10 cellular contexts compared by ENCODE assay signal in the genomic region with DNA sequence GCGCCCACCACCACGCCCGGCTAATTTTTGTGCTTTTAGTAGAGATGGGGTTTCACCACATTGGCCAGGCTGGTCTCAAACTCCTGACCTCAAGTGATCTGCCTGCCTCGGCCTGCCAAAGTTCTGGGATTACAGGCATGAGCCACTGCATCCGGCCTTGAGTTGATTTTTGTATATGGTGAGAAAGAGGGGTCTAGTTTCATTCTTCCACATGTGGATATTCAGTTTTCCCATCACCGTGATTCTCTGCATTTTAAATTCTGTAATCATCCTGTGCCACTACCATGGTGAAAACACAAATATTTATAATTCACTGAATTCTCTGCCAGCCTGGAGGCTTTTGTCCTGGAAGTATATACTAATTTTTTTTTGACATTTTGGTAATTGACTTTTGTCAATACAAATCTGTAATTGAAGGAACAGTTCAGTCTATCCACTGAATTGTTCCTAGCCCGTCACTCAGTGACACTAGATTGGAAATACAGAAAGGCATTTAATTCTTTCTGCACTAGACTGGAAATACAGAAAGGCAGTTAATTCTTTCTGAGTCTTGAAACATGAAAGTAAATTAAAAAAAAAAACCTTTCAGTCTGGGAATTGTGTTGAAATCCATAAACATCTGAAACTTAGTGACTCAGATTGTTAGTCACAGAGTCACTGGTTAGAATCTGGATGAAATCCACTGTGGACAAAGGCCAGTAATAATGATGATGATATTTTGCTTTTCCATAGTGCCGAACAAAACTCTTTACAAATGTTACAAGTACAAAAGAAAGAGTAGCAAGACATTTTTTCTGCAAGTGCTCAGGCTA. TPM values are rescaled to one million over a fixed set of nuclear protein-coding genes. Genes with fewer than 3 reads are reported as not detected.
DNase-seq lines count a peak whose midpoint lies in the region; ATAC-seq, FAIRE-seq and TF ChIP-seq lines count a peak whose summit lies in the region.
"Had no signal": no experiment of that assay in that cellular context is flagged by ENCODE, and none has a peak within 500 bp of the region (broad histone marks: within the 10 kb centered on the region; RNA-seq: fewer than 3 reads in every experiment).

No MANE protein-coding gene starts in this region.

- TF ChIP-seq CTCF in choroid plexus epithelial cell (conservative IDR thresholded peaks at IDR 0.05; ENCODE audit: low read depth, low read length) (no peak), suprapubic skin (IDR thresholded peaks at IDR 0.05) (no peak)

- DNase-seq in choroid plexus epithelial cell (ENCODE audit: low read depth): peak; percentile 92
- DNase-seq in suprapubic skin (ENCODE audit: low spot score in 2 of 2): no peak
- no peak for DNase-seq in islet precursor cell
- DNase-seq in stimulated activated naive CD4-positive, alpha-beta T cell (lab: John Stamatoyannopoulos, UW): no peak
- no peak for DNase-seq in GM19239 (ENCODE audit: insufficient read length, low spot score)
- DNase-seq: NCI-H2029 treated with DMSO at 0.1 percent for 48 hours had no signal

- no peak for TF ChIP-seq POLR2A in suprapubic skin (IDR thresholded peaks at IDR 0.05)

- TF ChIP-seq EP300 in Ishikawa (IDR thresholded peaks at IDR 0.05; ENCODE audit: borderline replicate concordance): 0 out of 2 replicates have a peak, but pooled peaks have one; percentile 14
- no peak for TF ChIP-seq EP300 in suprapubic skin (IDR thresholded peaks at IDR 0.05)

- peak overlapping the region; percentile 82 for H3K27ac ChIP-seq in layer of hippocampus (ENCODE audit: low read depth, low read length)
- H3K27ac ChIP-seq in suprapubic skin: peak overlapping the region; percentile 75

- H3K4me3 ChIP-seq in choroid plexus epithelial cell (ENCODE audit: low read depth, low read length) (no peak overlapping the region), suprapubic skin (no peak overlapping the region)
- H3K4me3 ChIP-seq: GM12878 had no signal

- no peak for TF ChIP-seq RAD21 in Ishikawa (IDR thresholded peaks at IDR 0.05; ENCODE audit: low read depth)

- peaks cover 24% of the 10 kb centered on the region for H3K4me1 ChIP-seq in suprapubic skin

- no peak for ATAC-seq in GM19023 (IDR thresholded peaks at IDR 0.05; ENCODE audit: unreplicated experiment)
- ATAC-seq: GM12878 had no signal

- FAIRE-seq in GM19239 (lab: Jason Lieb, UNC): no peak
- FAIRE-seq: GM12878 had no signal

- WGBS in suprapubic skin: 63% methylated on average over 8 of the region's 8 CpGs

- H3K27me3 ChIP-seq in layer of hippocampus (ENCODE audit: control insufficient read depth, insufficient read depth, low read length): no peaks in the 10 kb centered on the region
- H3K27me3 ChIP-seq in suprapubic skin: no peaks in the 10 kb centered on the region

- H3K9me3 ChIP-seq in suprapubic skin: no peaks in the 10 kb centered on the region

- H3K36me3 ChIP-seq in suprapubic skin: no peaks in the 10 kb centered on the region

TF ChIP-seq in Ishikawa, 13 proteins besides CTCF, POLR2A, EP300 and RAD21:
- no peak; the same call in 1 of the 2 replicates for TF ChIP-seq NFIC (IDR thresholded peaks at IDR 0.05)
- no peak for TF ChIP-seq EGR1 (IDR thresholded peaks at IDR 0.05)
- TF ChIP-seq TCF12 (IDR thresholded peaks at IDR 0.05; ENCODE audit: low read depth): no peak
- no peak for TF ChIP-seq TAF1 (IDR thresholded peaks at IDR 0.05; ENCODE audit: low read depth)
- TF ChIP-seq TEAD4 (IDR thresholded peaks at IDR 0.05): no peak
- TF ChIP-seq CEBPB (IDR thresholded peaks at IDR 0.05): no peak
- no peak for TF ChIP-seq CREB1 (IDR thresholded peaks at IDR 0.05; ENCODE audit: low read depth)
- TF ChIP-seq FOXM1 (IDR thresholded peaks at IDR 0.05; ENCODE audit: borderline replicate concordance, low read depth): no peak

RNA-seq across cellular contexts. Expression of gene PRTFDC1, which starts 5.4 kb away (rescaled TPM):
- total RNA-seq in suprapubic skin: under 1 TPM; 0.40 to 0.76 (median 0.69) TPM

RNA-seq across cellular contexts. Expression of gene ENKUR, which starts 58.1 kb away (rescaled TPM):
- total RNA-seq in suprapubic skin: not detected
- total RNA-seq: GM12878 had no signal

RNA-seq across cellular contexts. Expression of gene THNSL1, which starts 58.6 kb away (rescaled TPM):
- total RNA-seq in suprapubic skin: 1 to 10 TPM; 1.1 to 2.2 (median 2.0) TPM
